Comparison of ENCODE assay signal across 8 cellular contexts in the genomic region with DNA sequence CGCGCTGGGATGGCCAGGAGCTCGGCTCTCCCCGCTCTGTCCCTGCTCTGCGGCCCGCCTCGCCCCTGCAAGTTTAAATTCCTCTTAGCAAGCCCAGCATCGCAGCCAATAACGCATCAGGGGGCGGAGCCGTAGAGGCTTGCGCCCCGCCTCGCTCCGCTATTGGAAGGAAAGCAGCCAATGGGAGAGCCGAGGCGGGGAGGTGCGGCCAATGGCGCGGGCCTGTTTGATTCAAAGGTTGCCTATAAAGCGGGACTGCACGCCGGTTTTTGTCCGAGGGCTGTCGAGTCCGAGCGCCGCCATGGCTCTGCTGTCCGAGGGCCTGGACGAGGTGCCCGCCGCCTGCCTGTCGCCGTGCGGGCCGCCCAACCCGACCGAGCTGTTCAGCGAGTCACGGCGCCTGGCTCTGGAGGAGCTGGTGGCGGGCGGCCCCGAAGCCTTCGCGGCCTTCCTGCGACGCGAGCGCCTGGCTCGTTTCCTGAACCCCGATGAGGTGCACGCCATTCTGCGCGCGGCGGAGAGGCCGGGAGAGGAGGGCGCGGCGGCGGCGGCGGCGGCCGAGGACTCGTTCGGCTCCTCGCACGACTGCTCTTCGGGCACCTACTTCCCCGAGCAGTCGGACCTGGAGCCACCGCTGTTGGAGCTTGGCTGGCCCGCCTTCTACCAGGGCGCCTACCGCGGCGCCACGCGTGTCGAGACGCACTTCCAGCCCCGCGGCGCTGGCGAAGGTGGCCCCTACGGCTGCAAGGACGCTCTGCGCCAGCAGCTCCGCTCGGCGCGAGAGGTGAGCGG. TPM values are rescaled to one million over a fixed set of nuclear protein-coding genes. Genes with fewer than 3 reads are reported as not detected.
DNase-seq lines count a peak whose midpoint lies in the region; ATAC-seq and TF ChIP-seq lines count a peak whose summit lies in the region.

A gene with protein sequence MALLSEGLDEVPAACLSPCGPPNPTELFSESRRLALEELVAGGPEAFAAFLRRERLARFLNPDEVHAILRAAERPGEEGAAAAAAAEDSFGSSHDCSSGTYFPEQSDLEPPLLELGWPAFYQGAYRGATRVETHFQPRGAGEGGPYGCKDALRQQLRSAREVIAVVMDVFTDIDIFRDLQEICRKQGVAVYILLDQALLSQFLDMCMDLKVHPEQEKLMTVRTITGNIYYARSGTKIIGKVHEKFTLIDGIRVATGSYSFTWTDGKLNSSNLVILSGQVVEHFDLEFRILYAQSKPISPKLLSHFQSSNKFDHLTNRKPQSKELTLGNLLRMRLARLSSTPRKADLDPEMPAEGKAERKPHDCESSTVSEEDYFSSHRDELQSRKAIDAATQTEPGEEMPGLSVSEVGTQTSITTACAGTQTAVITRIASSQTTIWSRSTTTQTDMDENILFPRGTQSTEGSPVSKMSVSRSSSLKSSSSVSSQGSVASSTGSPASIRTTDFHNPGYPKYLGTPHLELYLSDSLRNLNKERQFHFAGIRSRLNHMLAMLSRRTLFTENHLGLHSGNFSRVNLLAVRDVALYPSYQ (plus strand): TSS at position 276 of the 792 bp plus-strand sequence. CDS start 26 bp downstream, at position 302.

- CTCF ChIA-PET in BJ (lab: Yijun Ruan, JAX) = interaction anchor here (0.6 to 13.3 kb wide), 15 partner anchors 8 to 163 kb away, joined by 3 to 163 read pairs (median 3); a partner anchor contains a TSS

- H3K4me3 ChIP-seq in BJ (ENCODE audit: low read depth, low read length) (peak within 1 kb of the TSS; percentile 88), choroid plexus epithelial cell (ENCODE audit: low read depth, low read length) (peak within 1 kb of the TSS; percentile 80)

- no peaks in the 10 kb centered on the region for H3K36me3 ChIP-seq in BJ (ENCODE audit: control insufficient read depth, insufficient read depth, low read length)

- TF ChIP-seq CTCF in BJ (IDR thresholded peaks at IDR 0.05; ENCODE audit: insufficient read depth, low read depth, low read length) = no peak
- no peak for TF ChIP-seq CTCF in choroid plexus epithelial cell (conservative IDR thresholded peaks at IDR 0.05; ENCODE audit: low read depth, low read length)

- ATAC-seq in HG03457 (IDR thresholded peaks at IDR 0.05; ENCODE audit: unreplicated experiment) = peak; percentile 87

- POLR2A ChIA-PET in BJ (lab: Charles Lee) = interaction anchor here (0.5 kb wide), 1 partner anchor 9 kb away, joined by 6 read pairs; no protein-coding TSS in a partner anchor

- H3K27me3 ChIP-seq in BJ (ENCODE audit: control insufficient read depth, insufficient read depth, low read length) = peaks cover 4% of the 10 kb centered on the region

- DNase-seq in BJ (ENCODE audit: low read depth) = peak; percentile 91
- DNase-seq in GM19240 (ENCODE audit: insufficient read length, low spot score) = peak; percentile 98
- DNase-seq in NCI-H524 (lab: John Stamatoyannopoulos, UW) = peak; percentile 99
- peak; percentile 88 to 93 for DNase-seq in activated CD4-positive, alpha-beta T cell treated with anti-CD3 and anti-CD28 coated beads for 24 hours (ENCODE audit: low read depth in 2 of 2)
- peak; percentile 99 for DNase-seq in choroid plexus epithelial cell (ENCODE audit: low read depth)
- DNase-seq in kidney tubule cell (ENCODE audit: low spot score) = peak; percentile 99
- DNase-seq in stimulated activated CD4-positive, alpha-beta T cell treated with anti-CD3 and anti-CD28 coated beads, Interleukin-1b, Interleukin-23, amount 100 ng/mL, for 24 hours (ENCODE audit: low read depth in 4 of 4, low spot score in 1 of 4) = peak; percentile 75 to 95 (median 85)

RNA-seq across cellular contexts. Expression of the gene that starts here (rescaled TPM):
- 26.6 and 40.1 TPM in 2 replicates for polyA plus RNA-seq in BJ (2011; rRNA removed)
- 16.1 and 16.4 TPM in 2 replicates for polyA minus RNA-seq in BJ (2011; rRNA and poly(A)+ RNA removed)

Comparison
In these comparisons a context has a peak if more than half of its experiments do, and no peak if none do; other contexts are left out.
1. Peak in every context shown above with its lines: DNase-seq, ATAC-seq and H3K4me3 ChIP-seq.